ENCODE assay signal across 1 cellular context in the genomic region with DNA sequence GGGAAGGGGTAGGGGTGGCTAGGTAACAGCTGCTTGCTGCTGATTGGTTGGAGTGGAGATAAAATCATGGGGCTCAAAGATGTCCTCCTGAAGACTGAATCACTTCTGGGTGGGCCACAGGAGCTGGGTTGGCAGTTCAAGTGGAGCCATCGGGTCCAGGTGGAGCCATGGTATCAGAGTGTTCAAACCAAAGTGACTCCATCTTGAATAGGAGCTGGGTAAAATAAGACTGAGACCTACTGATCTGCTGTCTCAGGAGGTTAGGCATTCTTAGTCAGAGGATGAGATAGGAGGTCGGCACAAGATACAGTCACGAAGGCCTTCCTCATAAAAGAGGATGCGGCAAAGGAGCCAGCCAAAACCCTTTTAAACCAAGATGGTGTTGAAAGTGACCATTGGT.
TF ChIP-seq lines count a peak whose summit lies in the region.

No MANE protein-coding gene starts in this region.

TF ChIP-seq in WTC11, 78 proteins besides CTCF, POLR2A, EP300 and RAD21 (continued from another document):
- TF ChIP-seq, protein P1, sequence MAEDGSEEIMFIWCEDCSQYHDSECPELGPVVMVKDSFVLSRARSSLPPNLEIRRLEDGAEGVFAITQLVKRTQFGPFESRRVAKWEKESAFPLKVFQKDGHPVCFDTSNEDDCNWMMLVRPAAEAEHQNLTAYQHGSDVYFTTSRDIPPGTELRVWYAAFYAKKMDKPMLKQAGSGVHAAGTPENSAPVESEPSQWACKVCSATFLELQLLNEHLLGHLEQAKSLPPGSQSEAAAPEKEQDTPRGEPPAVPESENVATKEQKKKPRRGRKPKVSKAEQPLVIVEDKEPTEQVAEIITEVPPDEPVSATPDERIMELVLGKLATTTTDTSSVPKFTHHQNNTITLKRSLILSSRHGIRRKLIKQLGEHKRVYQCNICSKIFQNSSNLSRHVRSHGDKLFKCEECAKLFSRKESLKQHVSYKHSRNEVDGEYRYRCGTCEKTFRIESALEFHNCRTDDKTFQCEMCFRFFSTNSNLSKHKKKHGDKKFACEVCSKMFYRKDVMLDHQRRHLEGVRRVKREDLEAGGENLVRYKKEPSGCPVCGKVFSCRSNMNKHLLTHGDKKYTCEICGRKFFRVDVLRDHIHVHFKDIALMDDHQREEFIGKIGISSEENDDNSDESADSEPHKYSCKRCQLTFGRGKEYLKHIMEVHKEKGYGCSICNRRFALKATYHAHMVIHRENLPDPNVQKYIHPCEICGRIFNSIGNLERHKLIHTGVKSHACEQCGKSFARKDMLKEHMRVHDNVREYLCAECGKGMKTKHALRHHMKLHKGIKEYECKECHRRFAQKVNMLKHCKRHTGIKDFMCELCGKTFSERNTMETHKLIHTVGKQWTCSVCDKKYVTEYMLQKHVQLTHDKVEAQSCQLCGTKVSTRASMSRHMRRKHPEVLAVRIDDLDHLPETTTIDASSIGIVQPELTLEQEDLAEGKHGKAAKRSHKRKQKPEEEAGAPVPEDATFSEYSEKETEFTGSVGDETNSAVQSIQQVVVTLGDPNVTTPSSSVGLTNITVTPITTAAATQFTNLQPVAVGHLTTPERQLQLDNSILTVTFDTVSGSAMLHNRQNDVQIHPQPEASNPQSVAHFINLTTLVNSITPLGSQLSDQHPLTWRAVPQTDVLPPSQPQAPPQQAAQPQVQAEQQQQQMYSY (CRISPR knock-in tag; IDR thresholded peaks at IDR 0.05), result no peak
- TF ChIP-seq ZNF423 (CRISPR knock-in tag; IDR thresholded peaks at IDR 0.05), result peak; percentile 38; the same call in 1 of the 2 replicates
- 0 out of 2 replicates have a peak, but pooled peaks have one; percentile 41 for TF ChIP-seq PRRX2 (CRISPR knock-in tag; IDR thresholded peaks at IDR 0.05)
- TF ChIP-seq ZNF396 (CRISPR knock-in tag; IDR thresholded peaks at IDR 0.05; ENCODE audit: borderline replicate concordance), result 0 out of 2 replicates have a peak, but pooled peaks have one; percentile 46
- TF ChIP-seq, protein P2, sequence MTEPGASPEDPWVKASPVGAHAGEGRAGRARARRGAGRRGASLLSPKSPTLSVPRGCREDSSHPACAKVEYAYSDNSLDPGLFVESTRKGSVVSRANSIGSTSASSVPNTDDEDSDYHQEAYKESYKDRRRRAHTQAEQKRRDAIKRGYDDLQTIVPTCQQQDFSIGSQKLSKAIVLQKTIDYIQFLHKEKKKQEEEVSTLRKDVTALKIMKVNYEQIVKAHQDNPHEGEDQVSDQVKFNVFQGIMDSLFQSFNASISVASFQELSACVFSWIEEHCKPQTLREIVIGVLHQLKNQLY (CRISPR knock-in tag; IDR thresholded peaks at IDR 0.05), result no peak
- TF ChIP-seq, protein P3, sequence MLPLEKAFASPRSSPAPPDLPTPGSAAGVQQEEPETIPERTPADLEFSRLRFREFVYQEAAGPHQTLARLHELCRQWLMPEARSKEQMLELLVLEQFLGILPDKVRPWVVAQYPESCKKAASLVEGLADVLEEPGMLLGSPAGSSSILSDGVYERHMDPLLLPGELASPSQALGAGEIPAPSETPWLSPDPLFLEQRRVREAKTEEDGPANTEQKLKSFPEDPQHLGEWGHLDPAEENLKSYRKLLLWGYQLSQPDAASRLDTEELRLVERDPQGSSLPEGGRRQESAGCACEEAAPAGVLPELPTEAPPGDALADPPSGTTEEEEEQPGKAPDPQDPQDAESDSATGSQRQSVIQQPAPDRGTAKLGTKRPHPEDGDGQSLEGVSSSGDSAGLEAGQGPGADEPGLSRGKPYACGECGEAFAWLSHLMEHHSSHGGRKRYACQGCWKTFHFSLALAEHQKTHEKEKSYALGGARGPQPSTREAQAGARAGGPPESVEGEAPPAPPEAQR (CRISPR knock-in tag; IDR thresholded peaks at IDR 0.05), result peak; percentile 93
- TF ChIP-seq, protein P4, sequence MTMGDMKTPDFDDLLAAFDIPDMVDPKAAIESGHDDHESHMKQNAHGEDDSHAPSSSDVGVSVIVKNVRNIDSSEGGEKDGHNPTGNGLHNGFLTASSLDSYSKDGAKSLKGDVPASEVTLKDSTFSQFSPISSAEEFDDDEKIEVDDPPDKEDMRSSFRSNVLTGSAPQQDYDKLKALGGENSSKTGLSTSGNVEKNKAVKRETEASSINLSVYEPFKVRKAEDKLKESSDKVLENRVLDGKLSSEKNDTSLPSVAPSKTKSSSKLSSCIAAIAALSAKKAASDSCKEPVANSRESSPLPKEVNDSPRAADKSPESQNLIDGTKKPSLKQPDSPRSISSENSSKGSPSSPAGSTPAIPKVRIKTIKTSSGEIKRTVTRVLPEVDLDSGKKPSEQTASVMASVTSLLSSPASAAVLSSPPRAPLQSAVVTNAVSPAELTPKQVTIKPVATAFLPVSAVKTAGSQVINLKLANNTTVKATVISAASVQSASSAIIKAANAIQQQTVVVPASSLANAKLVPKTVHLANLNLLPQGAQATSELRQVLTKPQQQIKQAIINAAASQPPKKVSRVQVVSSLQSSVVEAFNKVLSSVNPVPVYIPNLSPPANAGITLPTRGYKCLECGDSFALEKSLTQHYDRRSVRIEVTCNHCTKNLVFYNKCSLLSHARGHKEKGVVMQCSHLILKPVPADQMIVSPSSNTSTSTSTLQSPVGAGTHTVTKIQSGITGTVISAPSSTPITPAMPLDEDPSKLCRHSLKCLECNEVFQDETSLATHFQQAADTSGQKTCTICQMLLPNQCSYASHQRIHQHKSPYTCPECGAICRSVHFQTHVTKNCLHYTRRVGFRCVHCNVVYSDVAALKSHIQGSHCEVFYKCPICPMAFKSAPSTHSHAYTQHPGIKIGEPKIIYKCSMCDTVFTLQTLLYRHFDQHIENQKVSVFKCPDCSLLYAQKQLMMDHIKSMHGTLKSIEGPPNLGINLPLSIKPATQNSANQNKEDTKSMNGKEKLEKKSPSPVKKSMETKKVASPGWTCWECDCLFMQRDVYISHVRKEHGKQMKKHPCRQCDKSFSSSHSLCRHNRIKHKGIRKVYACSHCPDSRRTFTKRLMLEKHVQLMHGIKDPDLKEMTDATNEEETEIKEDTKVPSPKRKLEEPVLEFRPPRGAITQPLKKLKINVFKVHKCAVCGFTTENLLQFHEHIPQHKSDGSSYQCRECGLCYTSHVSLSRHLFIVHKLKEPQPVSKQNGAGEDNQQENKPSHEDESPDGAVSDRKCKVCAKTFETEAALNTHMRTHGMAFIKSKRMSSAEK (CRISPR knock-in tag; IDR thresholded peaks at IDR 0.05; ENCODE audit: borderline replicate concordance), result peak; percentile 81; the same call in 1 of the 2 replicates
- TF ChIP-seq MXD4 (CRISPR knock-in tag; IDR thresholded peaks at IDR 0.05; ENCODE audit: borderline replicate concordance), result peak; percentile 91
- TF ChIP-seq, protein P5, sequence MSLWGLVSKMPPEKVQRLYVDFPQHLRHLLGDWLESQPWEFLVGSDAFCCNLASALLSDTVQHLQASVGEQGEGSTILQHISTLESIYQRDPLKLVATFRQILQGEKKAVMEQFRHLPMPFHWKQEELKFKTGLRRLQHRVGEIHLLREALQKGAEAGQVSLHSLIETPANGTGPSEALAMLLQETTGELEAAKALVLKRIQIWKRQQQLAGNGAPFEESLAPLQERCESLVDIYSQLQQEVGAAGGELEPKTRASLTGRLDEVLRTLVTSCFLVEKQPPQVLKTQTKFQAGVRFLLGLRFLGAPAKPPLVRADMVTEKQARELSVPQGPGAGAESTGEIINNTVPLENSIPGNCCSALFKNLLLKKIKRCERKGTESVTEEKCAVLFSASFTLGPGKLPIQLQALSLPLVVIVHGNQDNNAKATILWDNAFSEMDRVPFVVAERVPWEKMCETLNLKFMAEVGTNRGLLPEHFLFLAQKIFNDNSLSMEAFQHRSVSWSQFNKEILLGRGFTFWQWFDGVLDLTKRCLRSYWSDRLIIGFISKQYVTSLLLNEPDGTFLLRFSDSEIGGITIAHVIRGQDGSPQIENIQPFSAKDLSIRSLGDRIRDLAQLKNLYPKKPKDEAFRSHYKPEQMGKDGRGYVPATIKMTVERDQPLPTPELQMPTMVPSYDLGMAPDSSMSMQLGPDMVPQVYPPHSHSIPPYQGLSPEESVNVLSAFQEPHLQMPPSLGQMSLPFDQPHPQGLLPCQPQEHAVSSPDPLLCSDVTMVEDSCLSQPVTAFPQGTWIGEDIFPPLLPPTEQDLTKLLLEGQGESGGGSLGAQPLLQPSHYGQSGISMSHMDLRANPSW (CRISPR knock-in tag; conservative IDR thresholded peaks at IDR 0.05; ENCODE audit: low read depth), result no peak
- TF ChIP-seq ZNF219 (CRISPR knock-in tag; IDR thresholded peaks at IDR 0.05; ENCODE audit: borderline replicate concordance), result no peak
- TF ChIP-seq EMX1 (CRISPR knock-in tag; IDR thresholded peaks at IDR 0.05), result peak; percentile 87; the same call in 1 of the 2 replicates
